In the genomic region with DNA sequence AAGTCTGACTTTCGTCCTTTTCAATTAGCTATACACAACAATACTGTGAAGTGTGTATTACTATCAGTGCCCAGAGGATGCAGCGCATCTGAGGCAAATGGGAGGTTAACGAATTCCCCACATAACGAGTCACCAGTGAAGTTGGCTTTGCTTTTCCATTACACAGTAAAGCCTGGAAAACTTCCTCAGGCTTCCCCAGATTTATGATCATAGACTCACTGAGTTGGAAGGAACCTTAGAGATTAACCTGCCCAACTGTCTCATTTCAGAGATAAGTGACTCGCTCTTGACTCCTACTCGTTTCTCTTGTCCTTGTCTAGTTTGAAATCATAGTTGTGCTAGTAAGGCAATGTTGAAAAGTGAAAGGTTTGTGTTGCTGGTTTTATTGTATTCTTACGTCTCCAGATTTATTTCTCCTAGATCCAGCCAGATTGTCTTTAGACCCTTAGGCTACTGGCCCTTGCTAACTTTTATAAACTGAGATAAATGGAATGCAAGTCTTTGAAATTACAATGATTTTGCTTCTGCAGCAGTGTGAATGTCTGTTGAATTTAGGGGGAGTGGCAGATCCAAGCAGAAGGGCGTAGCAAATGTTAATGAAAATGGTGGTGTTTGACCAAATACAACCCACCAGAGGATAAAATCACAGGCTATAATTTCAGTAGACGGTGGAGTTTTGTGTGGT, we compare ENCODE assay signal across 11 cellular contexts. TPM values are rescaled to one million over a fixed set of nuclear protein-coding genes. Genes with fewer than 3 reads are reported as not detected.
DNase-seq lines count a peak whose midpoint lies in the region; ATAC-seq and TF ChIP-seq lines count a peak whose summit lies in the region.
"Had no signal": no experiment of that assay in that cellular context is flagged by ENCODE, and none has a peak within 500 bp of the region (broad histone marks: within the 10 kb centered on the region; RNA-seq: fewer than 3 reads in every experiment).

No MANE protein-coding gene starts in this region.

- no peaks in the 10 kb centered on the region for H3K36me3 ChIP-seq in PC-9 (ENCODE audit: low read depth)
- H3K36me3 ChIP-seq: neutrophil had no signal

- no peak overlapping the region for H3K27ac ChIP-seq in PC-9
- H3K27ac ChIP-seq: neutrophil had no signal

- BruUV-seq in PC-9 (replicated peaks; lab: Mats Ljungman, UMichigan): no TSS peak

- H3K4me1 ChIP-seq in PC-9 (replicated peaks; ENCODE audit: insufficient read depth): peaks cover 22% of the 10 kb centered on the region

- no peak for DNase-seq in activated naive CD4-positive, alpha-beta T cell treated with anti-CD3 and anti-CD28 coated beads, Interleukin-2, amount 10 ng/mL, durations not matched to agents 7 days and 5 days
- DNase-seq in NCI-H226 (peak; percentile 96), foreskin melanocyte (no peak), PC-9 (no peak)
- DNase-seq in central memory CD8-positive, alpha-beta T cell (ENCODE audit: low spot score in 2 of 2): no peak
- DNase-seq in stimulated activated naive CD8-positive, alpha-beta T cell treated with anti-CD3 and anti-CD28 coated beads, Interleukin-15, amount 100 ng/mL, for 72 hours: peak in 1 of 2 donors; percentile 36
- DNase-seq: activated CD4-positive, alpha-beta T cell treated with anti-CD3 and anti-CD28 coated beads for 48 hours; CD4-positive, CD25-positive, alpha-beta regulatory T cell had no signal

- no peak overlapping the region for H3K4me2 ChIP-seq in PC-9

- peaks cover 67% of the 10 kb centered on the region for H3K4me1 Mint-ChIP-seq in activated naive CD4-positive, alpha-beta T cell treated with anti-CD3 and anti-CD28 coated beads, Interleukin-2, amount 50 U/mL, for 24 hours
- peaks cover 41% of the 10 kb centered on the region for H3K4me1 Mint-ChIP-seq in activated naive CD4-positive, alpha-beta T cell treated with anti-CD3 and anti-CD28 coated beads, Interleukin-2, amount 10 ng/mL, durations not matched to agents 7 days and 5 days
- H3K4me1 Mint-ChIP-seq in central memory CD8-positive, alpha-beta T cell: peaks cover 45% of the 10 kb centered on the region
- peaks cover 60% of the 10 kb centered on the region for H3K4me1 Mint-ChIP-seq in stimulated activated naive CD8-positive, alpha-beta T cell treated with anti-CD3 and anti-CD28 coated beads, Interleukin-15, amount 100 ng/mL, for 72 hours

- H3K9me3 ChIP-seq in PC-9 (ENCODE audit: insufficient read depth, low read depth): no peaks in the 10 kb centered on the region
- H3K9me3 ChIP-seq: neutrophil had no signal

- ATAC-seq in central memory CD8-positive, alpha-beta T cell (replicated peaks; ENCODE audit: extremely low read depth, poor library complexity, severe bottlenecking): no peak
- peak; percentile 83 for ATAC-seq in stimulated activated naive CD8-positive, alpha-beta T cell treated with anti-CD3 and anti-CD28 coated beads, Interleukin-15, amount 100 ng/mL, for 72 hours
- no peak for ATAC-seq in HG02588 (IDR thresholded peaks at IDR 0.05; ENCODE audit: unreplicated experiment)

- peak overlapping the region; percentile 42 for H3K27ac Mint-ChIP-seq in activated naive CD4-positive, alpha-beta T cell treated with anti-CD3 and anti-CD28 coated beads, Interleukin-2, amount 50 U/mL, for 24 hours
- no peak overlapping the region for H3K27ac Mint-ChIP-seq in activated naive CD4-positive, alpha-beta T cell treated with anti-CD3 and anti-CD28 coated beads, Interleukin-2, amount 10 ng/mL, durations not matched to agents 7 days and 5 days
- H3K27ac Mint-ChIP-seq in central memory CD8-positive, alpha-beta T cell (ENCODE audit: low read depth): peak overlapping the region; percentile 60
- no peak overlapping the region for H3K27ac Mint-ChIP-seq in stimulated activated naive CD8-positive, alpha-beta T cell treated with anti-CD3 and anti-CD28 coated beads, Interleukin-15, amount 100 ng/mL, for 72 hours

- H3K4me3 Mint-ChIP-seq in activated naive CD4-positive, alpha-beta T cell treated with anti-CD3 and anti-CD28 coated beads, Interleukin-2, amount 50 U/mL, for 24 hours: no peak overlapping the region
- no peak overlapping the region for H3K4me3 Mint-ChIP-seq in activated naive CD4-positive, alpha-beta T cell treated with anti-CD3 and anti-CD28 coated beads, Interleukin-2, amount 10 ng/mL, durations not matched to agents 7 days and 5 days
- H3K4me3 Mint-ChIP-seq in central memory CD8-positive, alpha-beta T cell: no peak overlapping the region
- H3K4me3 Mint-ChIP-seq in stimulated activated naive CD8-positive, alpha-beta T cell treated with anti-CD3 and anti-CD28 coated beads, Interleukin-15, amount 100 ng/mL, for 72 hours: no peak overlapping the region
- H3K4me3 Mint-ChIP-seq: CD4-positive, CD25-positive, alpha-beta regulatory T cell had no signal

- H3K9me3 Mint-ChIP-seq in activated naive CD4-positive, alpha-beta T cell treated with anti-CD3 and anti-CD28 coated beads, Interleukin-2, amount 50 U/mL, for 24 hours: peaks cover 11% of the 10 kb centered on the region
- no peaks in the 10 kb centered on the region for H3K9me3 Mint-ChIP-seq in activated naive CD4-positive, alpha-beta T cell treated with anti-CD3 and anti-CD28 coated beads, Interleukin-2, amount 10 ng/mL, durations not matched to agents 7 days and 5 days
- H3K9me3 Mint-ChIP-seq in central memory CD8-positive, alpha-beta T cell: no peaks in the 10 kb centered on the region
- no peaks in the 10 kb centered on the region for H3K9me3 Mint-ChIP-seq in stimulated activated naive CD8-positive, alpha-beta T cell treated with anti-CD3 and anti-CD28 coated beads, Interleukin-15, amount 100 ng/mL, for 72 hours

- H2AFZ ChIP-seq in PC-9: no peak overlapping the region

- H3F3A ChIP-seq in PC-9 (ENCODE audit: insufficient read depth, low read depth): peaks cover 11% of the 10 kb centered on the region; the same call in 1 of the 2 replicates

- H3K79me2 ChIP-seq in PC-9 (ENCODE audit: low read depth): no peaks in the 10 kb centered on the region

- intact Hi-C loops in PC-9 (cut with micrococcal nuclease; ENCODE audit: unreplicated experiment): no loop called here

- CTCF ChIA-PET in activated naive CD4-positive, alpha-beta T cell treated with anti-CD3 and anti-CD28 coated beads, Interleukin-2, amount 10 ng/mL, durations not matched to agents 7 days and 5 days (lab: Charles Lee): interaction anchor here (0.7 to 4.8 kb wide), 2 partner anchors 33 to 115 kb away, joined by 3 to 23 read pairs; no protein-coding TSS in a partner anchor
- CTCF ChIA-PET in PC-9 (lab: Charles Lee): no interaction called here

- no peaks in the 10 kb centered on the region for H3K27me3 ChIP-seq in PC-9 (ENCODE audit: insufficient read depth, low read depth)
- H3K27me3 ChIP-seq: neutrophil had no signal

- no peak for TF ChIP-seq CTCF in PC-9 (conservative IDR thresholded peaks at IDR 0.05)

- no peaks in the 10 kb centered on the region for H4K20me1 ChIP-seq in PC-9 (ENCODE audit: insufficient read depth)

- POLR2A ChIA-PET in PC-9 (lab: Charles Lee; ENCODE audit: unreplicated experiment): no interaction called here

- peaks cover under 1% of the 10 kb centered on the region for H3K36me3 Mint-ChIP-seq in activated naive CD4-positive, alpha-beta T cell treated with anti-CD3 and anti-CD28 coated beads, Interleukin-2, amount 50 U/mL, for 24 hours
- H3K36me3 Mint-ChIP-seq in activated naive CD4-positive, alpha-beta T cell treated with anti-CD3 and anti-CD28 coated beads, Interleukin-2, amount 10 ng/mL, durations not matched to agents 7 days and 5 days: no peaks in the 10 kb centered on the region
- H3K36me3 Mint-ChIP-seq in central memory CD8-positive, alpha-beta T cell (ENCODE audit: insufficient read depth): peaks cover 3% of the 10 kb centered on the region
- H3K36me3 Mint-ChIP-seq: CD4-positive, CD25-positive, alpha-beta regulatory T cell had no signal

- no peaks in the 10 kb centered on the region for H3K27me3 Mint-ChIP-seq in activated naive CD4-positive, alpha-beta T cell treated with anti-CD3 and anti-CD28 coated beads, Interleukin-2, amount 50 U/mL, for 24 hours
- no peaks in the 10 kb centered on the region for H3K27me3 Mint-ChIP-seq in activated naive CD4-positive, alpha-beta T cell treated with anti-CD3 and anti-CD28 coated beads, Interleukin-2, amount 10 ng/mL, durations not matched to agents 7 days and 5 days
- no peaks in the 10 kb centered on the region for H3K27me3 Mint-ChIP-seq in central memory CD8-positive, alpha-beta T cell
- no peaks in the 10 kb centered on the region for H3K27me3 Mint-ChIP-seq in stimulated activated naive CD8-positive, alpha-beta T cell treated with anti-CD3 and anti-CD28 coated beads, Interleukin-15, amount 100 ng/mL, for 72 hours
- H3K27me3 Mint-ChIP-seq: CD4-positive, CD25-positive, alpha-beta regulatory T cell had no signal

- H3K9me2 ChIP-seq in PC-9 (ENCODE audit: insufficient read depth): no peaks in the 10 kb centered on the region

- no peak overlapping the region for H3K4me3 ChIP-seq in PC-9

RNA-seq across cellular contexts. Expression of a gene that starts 17.3 kb away (rescaled TPM):
- 0.15 and 0.68 TPM in 2 replicates for total RNA-seq in PC-9 (2021)

Comparison
In these comparisons a context has a peak if more than half of its experiments do, and no peak if none do; other contexts are left out.
1. H3K27ac Mint-ChIP-seq: peak in activated naive CD4-positive, alpha-beta T cell treated with anti-CD3 and anti-CD28 coated beads, Interleukin-2, amount 50 U/mL, for 24 hours (single experiment) and central memory CD8-positive, alpha-beta T cell (single experiment); none in activated naive CD4-positive, alpha-beta T cell treated with anti-CD3 and anti-CD28 coated beads, Interleukin-2, amount 10 ng/mL, durations not matched to agents 7 days and 5 days (single experiment) and stimulated activated naive CD8-positive, alpha-beta T cell treated with anti-CD3 and anti-CD28 coated beads, Interleukin-15, amount 100 ng/mL, for 72 hours (0 of 2).